In genomic region chr2:100703744-100704143, GRCh38 we compare ENCODE assay signal across 16 cellular contexts.
DNase-seq lines count a peak whose midpoint lies in the region; ATAC-seq and TF ChIP-seq lines count a peak whose summit lies in the region.
"Had no signal": no experiment of that assay in that cellular context is flagged by ENCODE, and none has a peak within 500 bp of the region (broad histone marks: within the 10 kb centered on the region; RNA-seq: fewer than 3 reads in every experiment).

No MANE protein-coding gene starts in this region.

- H3K27ac ChIP-seq in right atrium auricular region (no peak overlapping the region), heart left ventricle (no peak overlapping the region), SK-N-SH (ENCODE audit: low read depth in 2 of 2, low read length in 1 of 2) (no peak overlapping the region), esophagus muscularis mucosa (replicated peaks in 1 of 4) (no peak overlapping the region), uterus (peak overlapping the region; percentile 44 to 80)
- H3K27ac ChIP-seq: HL-60, SJSA1 had no signal

- CTCF ChIA-PET in SK-N-SH (lab: Yijun Ruan, JAX) = no interaction called here

- H2AFZ ChIP-seq in SK-N-SH (ENCODE audit: low read depth) = no peak overlapping the region

- DNase-seq in right atrium auricular region (ENCODE audit: low spot score) (peak; percentile 53), heart left ventricle (no peak), SK-N-SH (no peak), esophagus muscularis mucosa (ENCODE audit: extremely low spot score) (peak; percentile 85), uterus (peak in 1 of 2 donors; percentile 26), T1000 (lab: John Stamatoyannopoulos, UW) (no peak)
- no peak for DNase-seq in stimulated activated CD4-positive, alpha-beta T cell treated with anti-CD3 and anti-CD28 coated beads, Interleukin-12 subunit alpha, Interleukin-12 subunit beta, amount 100 ng/mL, for 4 hours
- DNase-seq: AML-193, NCI-H1436 treated with DMSO at 0.1 percent for 48 hours, NCI-H2227 treated with DMSO at 0.1 percent for 48 hours, NCI-H524 treated with DMSO at 0.1 percent for 48 hours, OCI-M1 had no signal

- H3K79me2 ChIP-seq in SK-N-SH (ENCODE audit: insufficient read depth) = no peaks in the 10 kb centered on the region

- H3K4me1 ChIP-seq in right atrium auricular region = no peaks in the 10 kb centered on the region
- H3K4me1 ChIP-seq in heart left ventricle = peaks cover 0 to 7% (median 0%) of the 10 kb centered on the region in 12 donors
- no peaks in the 10 kb centered on the region for H3K4me1 ChIP-seq in SK-N-SH (ENCODE audit: control insufficient read depth in 1 of 2, insufficient read depth in 2 of 2, low read depth in 1 of 2, low read length in 1 of 2)
- peaks cover 0 to 14% (median 12%) of the 10 kb centered on the region in 4 donors for H3K4me1 ChIP-seq in esophagus muscularis mucosa
- no peaks in the 10 kb centered on the region for H3K4me1 ChIP-seq in uterus
- H3K4me1 ChIP-seq: SJSA1 had no signal

- H4K20me1 ChIP-seq in SK-N-SH (ENCODE audit: insufficient read depth) = no peaks in the 10 kb centered on the region

- intact Hi-C loops in heart left ventricle (cut with DNase I) = no loop called here
- intact Hi-C loops in esophagus muscularis mucosa (cut with DNase I) = no loop called here
- intact Hi-C loops in uterus (cut with DNase I; ENCODE audit: low total_unique reads) = loop anchor here (10.0 kb wide), 1 partner anchor 281 kb away; no protein-coding TSS in a partner anchor

- H3K4me3 ChIP-seq in right atrium auricular region (no peak overlapping the region), heart left ventricle (no peak overlapping the region), SK-N-SH (ENCODE audit: low read depth in 2 of 2, low read length in 1 of 2) (no peak overlapping the region), esophagus muscularis mucosa (no peak overlapping the region), uterus (no peak overlapping the region)
- H3K4me3 ChIP-seq: K562, SJSA1 had no signal

- H3K27me3 ChIP-seq in right atrium auricular region (no peaks in the 10 kb centered on the region), heart left ventricle (no peaks in the 10 kb centered on the region), SK-N-SH (ENCODE audit: insufficient read depth) (0 out of 2 replicates have a peak, but pooled peaks cover 5% of the 10 kb centered on the region), esophagus muscularis mucosa (no peaks in the 10 kb centered on the region), uterus (no peaks in the 10 kb centered on the region)
- H3K27me3 ChIP-seq: SJSA1 had no signal

- H3K9ac ChIP-seq in SK-N-SH = no peak overlapping the region

- H3F3A ChIP-seq in SK-N-SH (replicated peaks; ENCODE audit: insufficient read depth) = no peaks in the 10 kb centered on the region

- no peak for TF ChIP-seq POLR2A in heart left ventricle (IDR thresholded peaks at IDR 0.05)
- TF ChIP-seq POLR2A in esophagus muscularis mucosa (IDR thresholded peaks at IDR 0.05; ENCODE audit: low read depth) = no peak
- TF ChIP-seq POLR2A in uterus (IDR thresholded peaks at IDR 0.05) = no peak

- 81 to 89% (median 83%) methylated on average over 3 of the region's 3 CpGs for WGBS in heart left ventricle, 4 donors
- WGBS in SK-N-SH (ENCODE audit: low lambda C conversion rate) = 53% methylated on average over 3 of the region's 3 CpGs
- WGBS in esophagus muscularis mucosa = 63% methylated on average over 3 of the region's 3 CpGs

- TF ChIP-seq CTCF in right atrium auricular region (IDR thresholded peaks at IDR 0.05) = no peak
- no peak for TF ChIP-seq CTCF in heart left ventricle (IDR thresholded peaks at IDR 0.05)
- peak; percentile 19 for TF ChIP-seq CTCF in SK-N-SH (IDR thresholded peaks at IDR 0.05)
- no peak for TF ChIP-seq CTCF in esophagus muscularis mucosa (IDR thresholded peaks at IDR 0.05)
- TF ChIP-seq CTCF in uterus (IDR thresholded peaks at IDR 0.05) = peak in 1 of 4 experiments; percentile 14

- TF ChIP-seq EP300 in SK-N-SH (IDR thresholded peaks at IDR 0.05; ENCODE audit: borderline replicate concordance in 1 of 2, low read depth in 1 of 2, low read length in 1 of 2) = no peak
- no peak for TF ChIP-seq EP300 in esophagus muscularis mucosa (IDR thresholded peaks at IDR 0.05)

- POLR2A ChIA-PET in SK-N-SH (lab: Yijun Ruan, JAX) = no interaction called here

- no peak overlapping the region for H3K4me2 ChIP-seq in SK-N-SH

- no peak for TF ChIP-seq RAD21 in SK-N-SH (IDR thresholded peaks at IDR 0.05; ENCODE audit: low read length)

- ATAC-seq in heart left ventricle (no peak), HG02870 (IDR thresholded peaks at IDR 0.05; ENCODE audit: unreplicated experiment) (no peak)
- ATAC-seq: K562 had no signal

- no peaks in the 10 kb centered on the region for H3K9me3 ChIP-seq in right atrium auricular region
- H3K9me3 ChIP-seq in heart left ventricle = peaks cover 0 to 6% (median 0%) of the 10 kb centered on the region in 12 donors
- H3K9me3 ChIP-seq in SK-N-SH = no peaks in the 10 kb centered on the region
- no peaks in the 10 kb centered on the region for H3K9me3 ChIP-seq in esophagus muscularis mucosa
- H3K9me3 ChIP-seq in uterus = no peaks in the 10 kb centered on the region
- H3K9me3 ChIP-seq: SJSA1 had no signal

- no peaks in the 10 kb centered on the region for H3K36me3 ChIP-seq in right atrium auricular region
- no peaks in the 10 kb centered on the region for H3K36me3 ChIP-seq in heart left ventricle
- H3K36me3 ChIP-seq in SK-N-SH (replicated peaks in 1 of 2; ENCODE audit: control insufficient read depth in 1 of 2, insufficient read depth in 2 of 2, low read length in 1 of 2) = no peaks in the 10 kb centered on the region
- no peaks in the 10 kb centered on the region for H3K36me3 ChIP-seq in esophagus muscularis mucosa
- H3K36me3 ChIP-seq in uterus = no peaks in the 10 kb centered on the region
- H3K36me3 ChIP-seq: SJSA1 had no signal

- H3K9me2 ChIP-seq in SK-N-SH = no peaks in the 10 kb centered on the region

TF ChIP-seq in SK-N-SH, 30 proteins besides CTCF, POLR2A, EP300 and RAD21 (continues in another document):
- TF ChIP-seq REST (IDR thresholded peaks at IDR 0.05; ENCODE audit: low read depth, low read length) (no peak), USF2 (IDR thresholded peaks at IDR 0.05; ENCODE audit: borderline replicate concordance, low read depth, low read length) (no peak), PBX3 (IDR thresholded peaks at IDR 0.05) (no peak), GABPA (IDR thresholded peaks at IDR 0.05; ENCODE audit: low read depth) (no peak), YY1 (IDR thresholded peaks at IDR 0.05; ENCODE audit: low read depth) (no peak), ELF1 (IDR thresholded peaks at IDR 0.05) (no peak), NFIC (IDR thresholded peaks at IDR 0.05; ENCODE audit: borderline replicate concordance) (no peak), MAX (IDR thresholded peaks at IDR 0.05; ENCODE audit: low read depth) (no peak), MEF2A (IDR thresholded peaks at IDR 0.05; ENCODE audit: borderline replicate concordance, low read depth) (no peak), GATA2 (CRISPR knock-in tag; IDR thresholded peaks at IDR 0.05) (no peak), TCF12 (IDR thresholded peaks at IDR 0.05) (no peak), FOXJ3 (CRISPR knock-in tag; IDR thresholded peaks at IDR 0.05) (no peak), TEAD4 (IDR thresholded peaks at IDR 0.05; ENCODE audit: borderline replicate concordance, insufficient read depth) (no peak), EZH2phosphoT487 (IDR thresholded peaks at IDR 0.05; ENCODE audit: borderline replicate concordance, low read depth) (no peak)

Comparison
In these comparisons a context has a peak if more than half of its experiments do, and no peak if none do; other contexts are left out.
1. DNase-seq: peak in right atrium auricular region (single experiment) and esophagus muscularis mucosa (single experiment); none in heart left ventricle (0 of 5), SK-N-SH (single experiment), T1000 (single experiment) and stimulated activated CD4-positive, alpha-beta T cell treated with anti-CD3 and anti-CD28 coated beads, Interleukin-12 subunit alpha, Interleukin-12 subunit beta, amount 100 ng/mL, for 4 hours (single experiment).
2. H3K27ac ChIP-seq: peak in uterus (2 of 2); none in right atrium auricular region (0 of 2), heart left ventricle (0 of 12), SK-N-SH (0 of 2) and esophagus muscularis mucosa (0 of 4).